ENCODE assay signal across 1 cellular context in genomic region chr11:130050272-130050671, GRCh38.
TF ChIP-seq lines count a peak whose summit lies in the region.

No MANE protein-coding gene starts in this region.

TF ChIP-seq in IMR-90, 13 proteins besides CTCF, POLR2A, EP300 and RAD21:
- no peak for TF ChIP-seq RCOR1 (IDR thresholded peaks at IDR 0.05; ENCODE audit: insufficient replicate concordance, low read length)
- no peak for TF ChIP-seq NFE2L2 (IDR thresholded peaks at IDR 0.05; ENCODE audit: low read depth, low read length)
- TF ChIP-seq, protein P1, sequence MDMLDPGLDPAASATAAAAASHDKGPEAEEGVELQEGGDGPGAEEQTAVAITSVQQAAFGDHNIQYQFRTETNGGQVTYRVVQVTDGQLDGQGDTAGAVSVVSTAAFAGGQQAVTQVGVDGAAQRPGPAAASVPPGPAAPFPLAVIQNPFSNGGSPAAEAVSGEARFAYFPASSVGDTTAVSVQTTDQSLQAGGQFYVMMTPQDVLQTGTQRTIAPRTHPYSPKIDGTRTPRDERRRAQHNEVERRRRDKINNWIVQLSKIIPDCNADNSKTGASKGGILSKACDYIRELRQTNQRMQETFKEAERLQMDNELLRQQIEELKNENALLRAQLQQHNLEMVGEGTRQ (IDR thresholded peaks at IDR 0.05; ENCODE audit: low read depth, low read length) = no peak
- TF ChIP-seq RFX5 (IDR thresholded peaks at IDR 0.05; ENCODE audit: low read depth, low read length) = no peak
- no peak for TF ChIP-seq BHLHE40 (IDR thresholded peaks at IDR 0.05; ENCODE audit: low read depth, low read length)
- no peak for TF ChIP-seq CHD1 (IDR thresholded peaks at IDR 0.05; ENCODE audit: low read depth, low read length)
- no peak for TF ChIP-seq CEBPB (IDR thresholded peaks at IDR 0.05; ENCODE audit: low read depth, low read length)
- TF ChIP-seq MXI1 (IDR thresholded peaks at IDR 0.05; ENCODE audit: borderline replicate concordance, low read depth, low read length) = no peak
TF ChIP-seq in IMR-90: peak in this region for 0.
